In the genomic region with DNA sequence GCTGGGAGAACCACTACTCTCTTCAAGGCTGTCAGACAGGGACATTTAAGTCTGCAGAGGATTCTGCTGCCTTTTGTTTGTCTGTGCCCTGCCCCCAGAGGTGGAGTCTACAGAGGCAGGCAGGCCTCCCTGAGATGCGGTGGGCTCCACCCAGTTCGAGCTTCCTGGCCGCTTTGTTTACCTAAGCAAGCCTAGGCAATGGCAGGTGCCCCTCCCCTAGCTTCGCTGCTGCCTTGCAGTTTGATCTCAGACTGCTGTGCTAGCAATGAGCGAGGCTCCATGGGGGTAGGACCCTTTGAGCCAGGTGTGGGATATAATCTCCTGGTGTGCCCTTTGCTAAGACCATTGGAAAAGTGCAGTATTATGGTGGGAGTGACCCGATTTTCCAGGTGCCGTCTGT, we compare ENCODE assay signal across 8 cellular contexts. TPM values are rescaled to one million over a fixed set of nuclear protein-coding genes. Genes with fewer than 3 reads are reported as not detected.
"Had no signal": no experiment of that assay in that cellular context is flagged by ENCODE, and none has a peak within 500 bp of the region (broad histone marks: within the 10 kb centered on the region; RNA-seq: fewer than 3 reads in every experiment).

No MANE protein-coding gene starts in this region.

RNA-seq across cellular contexts. Expression of a gene that starts 42.3 kb away (rescaled TPM):
- total RNA-seq: activated B cell treated with CpG ODN at 0.5 μM for 24 hours; activated CD8-positive, alpha-beta T cell treated with anti-CD3 and anti-CD28 coated beads for 36 hours; activated naive CD8-positive, alpha-beta T cell treated with anti-CD3 and anti-CD28 coated beads for 36 hours; activated T-cell treated with anti-CD3 and anti-CD28 coated beads, Interleukin-2, amount 50 U/mL, for 4 hours; adrenal gland; body of pancreas; esophagus squamous epithelium; T-helper 17 cell had no signal
